ENCODE assay signal across 18 cellular contexts in genomic region chr1:53155534-53155933, GRCh38. TPM values are rescaled to one million over a fixed set of nuclear protein-coding genes. Genes with fewer than 3 reads are reported as not detected.
"Had no signal": no experiment of that assay in that cellular context is flagged by ENCODE, and none has a peak within 500 bp of the region (broad histone marks: within the 10 kb centered on the region; RNA-seq: fewer than 3 reads in every experiment).

No MANE protein-coding gene starts in this region.

- DNase-seq: activated CD4-positive, alpha-beta T cell treated with anti-CD3 and anti-CD28 coated beads, Interleukin-2, amount 50 U/mL, for 48 hours; activated naive CD4-positive, alpha-beta T cell treated with Interleukin-2 at 50 U/mL for 16 hours; anterior cingulate cortex; brain microvascular endothelial cell; effector memory CD8-positive, alpha-beta T cell; gastrocnemius medialis; heart left ventricle; left cardiac atrium; pancreas; stimulated activated CD4-positive, alpha-beta T cell treated with anti-CD3 and anti-CD28 coated beads, Interleukin-12 subunit alpha, Interleukin-12 subunit beta, amount 100 ng/mL, for 4 hours; stimulated activated CD4-positive, alpha-beta T cell treated with anti-CD3 and anti-CD28 coated beads, Interleukin-2, amount 100 ng/mL, for 24 hours; T1000 had no signal

- H3K4me3 ChIP-seq: gastrocnemius medialis, heart left ventricle, lung, pancreas had no signal

- H3K4me3 Mint-ChIP-seq: activated T-helper 17 cell treated with anti-CD3 and anti-CD28 coated beads, Interleukin-2, amount 50 U/mL, for 72 hours; central memory CD8-positive, alpha-beta T cell; dendritic cell treated with granulocyte-macrophage colony-stimulating factor and Interleukin-4, amounts not matched to agents 40 ng/mL and 50 ng/mL, for 4 days; effector memory CD8-positive, alpha-beta T cell; mesothelial cell of epicardium; neural crest cell had no signal

- H3K36me3 Mint-ChIP-seq: mesothelial cell of epicardium had no signal

- H3K9me3 Mint-ChIP-seq: activated T-helper 17 cell treated with anti-CD3 and anti-CD28 coated beads, Interleukin-2, amount 50 U/mL, for 72 hours; central memory CD8-positive, alpha-beta T cell; dendritic cell treated with granulocyte-macrophage colony-stimulating factor and Interleukin-4, amounts not matched to agents 40 ng/mL and 50 ng/mL, for 4 days; effector memory CD8-positive, alpha-beta T cell; mesothelial cell of epicardium; neural crest cell had no signal

- H3K4me1 Mint-ChIP-seq: activated T-helper 17 cell treated with anti-CD3 and anti-CD28 coated beads, Interleukin-2, amount 50 U/mL, for 72 hours; central memory CD8-positive, alpha-beta T cell; mesothelial cell of epicardium; neural crest cell had no signal

- H3K27me3 Mint-ChIP-seq: central memory CD8-positive, alpha-beta T cell had no signal

- H3K27ac Mint-ChIP-seq: activated T-helper 17 cell treated with anti-CD3 and anti-CD28 coated beads, Interleukin-2, amount 50 U/mL, for 72 hours; dendritic cell treated with granulocyte-macrophage colony-stimulating factor and Interleukin-4, amounts not matched to agents 40 ng/mL and 50 ng/mL, for 4 days; effector memory CD8-positive, alpha-beta T cell; mesothelial cell of epicardium had no signal

RNA-seq across cellular contexts. Expression of gene SLC1A7, which starts 13.1 kb away (rescaled TPM):
- total RNA-seq: activated T-helper 17 cell treated with anti-CD3 and anti-CD28 coated beads, Interleukin-2, amount 50 U/mL, for 72 hours; mesothelial cell of epicardium; neural crest cell; pancreas had no signal
